In the genomic region with DNA sequence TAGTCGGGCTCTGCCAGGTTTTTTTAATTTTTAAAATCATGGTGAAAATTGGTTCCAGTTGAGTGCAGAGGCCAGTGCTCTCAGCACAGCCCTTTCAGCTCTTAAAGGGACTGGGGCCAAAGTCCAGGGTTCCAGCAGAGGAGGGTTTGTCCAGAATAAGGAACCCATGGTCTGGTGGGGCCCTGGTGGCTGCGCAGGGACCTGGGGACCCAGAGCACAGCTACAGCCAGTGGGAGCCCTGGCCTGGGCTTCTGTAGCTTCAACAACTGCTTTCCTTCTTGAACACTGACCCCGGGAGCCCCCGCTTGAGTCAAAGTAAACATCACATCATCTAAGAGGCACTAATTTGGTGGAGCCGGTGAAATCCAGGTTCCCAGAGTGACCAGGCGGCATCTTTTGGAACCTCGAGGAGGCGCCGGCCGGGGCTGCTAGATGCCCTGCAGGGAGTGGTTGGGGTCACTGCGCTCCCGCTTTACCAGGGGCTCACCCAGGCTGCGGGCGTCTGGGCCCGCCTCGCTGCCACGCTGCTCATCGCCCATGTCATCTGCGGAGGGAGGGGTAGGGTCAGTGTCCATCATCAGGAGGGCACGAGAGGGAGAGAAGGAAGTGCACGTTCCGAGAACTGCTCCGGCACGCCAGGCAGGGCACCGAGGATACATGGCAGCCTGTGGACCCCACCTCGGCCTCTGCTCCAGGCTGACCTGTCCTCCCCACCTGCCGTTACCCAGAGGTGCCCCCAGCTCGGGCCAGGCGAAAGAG, we compare ENCODE assay signal across 1 cellular context.
TF ChIP-seq lines count a peak whose summit lies in the region.

No MANE protein-coding gene starts in this region.

TF ChIP-seq in endothelial cell of umbilical vein, 7 proteins besides CTCF, POLR2A, EP300 and RAD21 (continued from another document):
- TF ChIP-seq, protein P1, sequence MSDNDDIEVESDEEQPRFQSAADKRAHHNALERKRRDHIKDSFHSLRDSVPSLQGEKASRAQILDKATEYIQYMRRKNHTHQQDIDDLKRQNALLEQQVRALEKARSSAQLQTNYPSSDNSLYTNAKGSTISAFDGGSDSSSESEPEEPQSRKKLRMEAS (IDR thresholded peaks at IDR 0.05; ENCODE audit: insufficient read depth, insufficient read length): no peak
- TF ChIP-seq MYC (IDR thresholded peaks at IDR 0.05; ENCODE audit: low read depth, low read length): no peak
- no peak for TF ChIP-seq FOS (IDR thresholded peaks at IDR 0.05; ENCODE audit: borderline replicate concordance, insufficient read depth, low read length)
- no peak for TF ChIP-seq GATA2 (IDR thresholded peaks at IDR 0.05; ENCODE audit: insufficient read depth, insufficient read length, low read depth, low read length)
- no peak for TF ChIP-seq EZH2 (IDR thresholded peaks at IDR 0.05; ENCODE audit: borderline replicate concordance, low read depth, low read length, severe bottlenecking)
TF ChIP-seq in endothelial cell of umbilical vein: peak in this region for 0.
